In the genomic region with DNA sequence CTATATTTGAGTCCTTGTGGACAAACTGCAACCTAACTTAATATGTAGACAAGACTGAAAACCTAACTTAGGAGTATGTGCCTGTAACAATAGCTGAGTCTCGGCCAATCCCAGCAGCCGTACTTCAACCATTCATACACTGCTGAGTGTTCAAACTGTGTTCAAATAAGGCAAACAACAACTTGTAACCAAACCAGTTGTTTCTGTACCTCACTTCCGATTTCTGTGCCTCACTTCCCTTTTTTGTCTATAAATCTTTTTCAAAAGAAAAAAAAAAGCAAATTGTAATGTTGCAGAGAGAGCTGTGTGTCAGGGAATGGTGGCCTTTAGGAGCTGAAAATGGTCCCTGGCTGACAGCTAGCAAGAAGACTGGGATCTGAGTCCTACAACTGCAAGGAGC, we compare ENCODE assay signal across 29 cellular contexts. TPM values are rescaled to one million over a fixed set of nuclear protein-coding genes. Genes with fewer than 3 reads are reported as not detected.
DNase-seq lines count a peak whose midpoint lies in the region; ATAC-seq and TF ChIP-seq lines count a peak whose summit lies in the region.
"Had no signal": no experiment of that assay in that cellular context is flagged by ENCODE, and none has a peak within 500 bp of the region (broad histone marks: within the 10 kb centered on the region; RNA-seq: fewer than 3 reads in every experiment).

No MANE protein-coding gene starts in this region.

- H3K9me2 ChIP-seq in DOHH2 (replicated peaks; ENCODE audit: control insufficient read depth, low read length): no peaks in the 10 kb centered on the region

- intact Hi-C loops in activated B cell treated with CpG ODN at 0.5 μM for 24 hours (cut with micrococcal nuclease): loop anchor here (1.0 kb wide), 1 partner anchor 477 kb away; no protein-coding TSS in a partner anchor

- no peaks in the 10 kb centered on the region for H4K20me1 ChIP-seq in DOHH2 (ENCODE audit: control insufficient read depth, insufficient read depth, low read depth, low read length)

- H3K27me3 ChIP-seq in DOHH2 (ENCODE audit: control insufficient read depth, low read length) (no peaks in the 10 kb centered on the region), Peyer's patch (no peaks in the 10 kb centered on the region)
- H3K27me3 ChIP-seq: esophagus muscularis mucosa, upper lobe of right lung had no signal

- DNase-seq in NOMO-1 (lab: John Stamatoyannopoulos, UW; ENCODE audit: unreplicated experiment in 2 of 2) (peak; percentile 84 to 89), activated B cell treated with CpG ODN at 0.5 μM for 24 hours (no peak), Peyer's patch (no peak), GM20000 (ENCODE audit: low spot score) (no peak), NCI-H69 (lab: John Stamatoyannopoulos, UW) (no peak)
- DNase-seq: activated CD4-positive, alpha-beta T cell treated with anti-CD3 and anti-CD28 coated beads, Interleukin-2, amount 50 U/mL, for 48 hours; activated CD8-positive, alpha-beta memory T cell treated with anti-CD3 and anti-CD28 coated beads, Interleukin-2, amount 50 U/mL, for 4 hours; endodermal cell; foreskin melanocyte; GF-D8; HFFc6; left colon; mesenchymal stem cell; NCI-H1105; NCI-H2029; NCI-H2227 treated with DMSO at 0.1 percent for 48 hours; NCI-H774; small intestine; stimulated activated CD4-positive, alpha-beta T cell treated with anti-CD3 and anti-CD28 coated beads, Interleukin-1b, Interleukin-23, amount 100 ng/mL, for 48 hours; substantia nigra; upper lobe of right lung had no signal

- ATAC-seq in HG03432 (IDR thresholded peaks at IDR 0.05; ENCODE audit: unreplicated experiment): peak; percentile 45
- peak; percentile 21 for ATAC-seq in activated B cell treated with CpG ODN at 0.5 μM for 24 hours (ENCODE audit: low read depth)
- ATAC-seq in GM19324 (IDR thresholded peaks at IDR 0.05; ENCODE audit: low FRiP score, unreplicated experiment): no peak
- ATAC-seq: activated T-helper 17 cell treated with anti-CD3 and anti-CD28 coated beads, Interleukin-2, amount 50 U/mL, for 72 hours; left colon; SK-N-SH treated with all-trans-retinoic acid at 6 μM for 48 hours; upper lobe of right lung had no signal

- no peaks in the 10 kb centered on the region for H3K27me3 Mint-ChIP-seq in activated B cell treated with CpG ODN at 0.5 μM for 24 hours
- H3K27me3 Mint-ChIP-seq: activated naive CD4-positive, alpha-beta T cell treated with anti-CD3 and anti-CD28 coated beads, Interleukin-2, amount 50 U/mL, for 24 hours; activated T-helper 17 cell treated with anti-CD3 and anti-CD28 coated beads, Interleukin-2, amount 50 U/mL, for 72 hours had no signal

- H3K4me1 Mint-ChIP-seq in activated B cell treated with CpG ODN at 0.5 μM for 24 hours: peaks cover 8% of the 10 kb centered on the region
- H3K4me1 Mint-ChIP-seq: activated naive CD4-positive, alpha-beta T cell treated with anti-CD3 and anti-CD28 coated beads, Interleukin-2, amount 50 U/mL, for 24 hours; activated T-helper 17 cell treated with anti-CD3 and anti-CD28 coated beads, Interleukin-2, amount 50 U/mL, for 72 hours; endodermal cell had no signal

- CTCF ChIA-PET in activated B cell treated with CpG ODN at 0.5 μM for 24 hours (lab: Charles Lee): no interaction called here

- TF ChIP-seq CTCF in DOHH2 (IDR thresholded peaks at IDR 0.05; ENCODE audit: low read depth, low read length, poor library complexity, severe bottlenecking) (no peak), activated B cell treated with CpG ODN at 0.5 μM for 24 hours (IDR thresholded peaks at IDR 0.05) (no peak), Peyer's patch (IDR thresholded peaks at IDR 0.05) (no peak), GM20000 (IDR thresholded peaks at IDR 0.05; ENCODE audit: extremely low read depth, missing control alignments) (no peak)

- H3K4me1 ChIP-seq in DOHH2 (ENCODE audit: control insufficient read depth, low read length) (peaks cover 5% of the 10 kb centered on the region; the same call in 1 of the 2 replicates), Peyer's patch (no peaks in the 10 kb centered on the region)
- H3K4me1 ChIP-seq: esophagus muscularis mucosa, upper lobe of right lung had no signal

- peaks cover 4% of the 10 kb centered on the region for H3K9me3 Mint-ChIP-seq in activated B cell treated with CpG ODN at 0.5 μM for 24 hours
- H3K9me3 Mint-ChIP-seq: activated naive CD4-positive, alpha-beta T cell treated with anti-CD3 and anti-CD28 coated beads, Interleukin-2, amount 50 U/mL, for 24 hours; activated T-helper 17 cell treated with anti-CD3 and anti-CD28 coated beads, Interleukin-2, amount 50 U/mL, for 72 hours; HFFc6 had no signal

- H3K36me3 ChIP-seq in DOHH2 (ENCODE audit: control insufficient read depth, low read length) (no peaks in the 10 kb centered on the region), Peyer's patch (no peaks in the 10 kb centered on the region)
- H3K36me3 ChIP-seq: esophagus muscularis mucosa, upper lobe of right lung had no signal

- no peaks in the 10 kb centered on the region for H3K79me2 ChIP-seq in DOHH2 (ENCODE audit: control insufficient read depth, low read length)

- H3K9me3 ChIP-seq in DOHH2 (ENCODE audit: control insufficient read depth, insufficient read depth, low read length) (no peaks in the 10 kb centered on the region), Peyer's patch (no peaks in the 10 kb centered on the region)
- H3K9me3 ChIP-seq: upper lobe of right lung had no signal

- H3K27ac Mint-ChIP-seq in activated B cell treated with CpG ODN at 0.5 μM for 24 hours: no peak overlapping the region
- H3K27ac Mint-ChIP-seq: activated naive CD4-positive, alpha-beta T cell treated with anti-CD3 and anti-CD28 coated beads, Interleukin-2, amount 50 U/mL, for 24 hours; activated T-helper 17 cell treated with anti-CD3 and anti-CD28 coated beads, Interleukin-2, amount 50 U/mL, for 72 hours; endodermal cell; HFFc6 had no signal

- no peak overlapping the region for H3K4me3 ChIP-seq in DOHH2 (ENCODE audit: low read length)
- H3K4me3 ChIP-seq in Peyer's patch: no peak overlapping the region
- H3K4me3 ChIP-seq: esophagus muscularis mucosa, upper lobe of right lung had no signal

- POLR2A ChIA-PET in activated B cell treated with CpG ODN at 0.5 μM for 24 hours (lab: Charles Lee): interaction anchor here (0.5 kb wide), 1 partner anchor 292 kb away, joined by 4 read pairs; no protein-coding TSS in a partner anchor

- peak overlapping the region; percentile 34 for H3K4me2 ChIP-seq in DOHH2 (ENCODE audit: low read length)

- no peaks in the 10 kb centered on the region for H3K36me3 Mint-ChIP-seq in activated B cell treated with CpG ODN at 0.5 μM for 24 hours (ENCODE audit: low read depth)

- H3K27ac ChIP-seq in DOHH2 (ENCODE audit: low read depth, low read length) (no peak overlapping the region), Peyer's patch (no peak overlapping the region)
- H3K27ac ChIP-seq: esophagus muscularis mucosa, RWPE1, upper lobe of right lung had no signal

- H3F3A ChIP-seq in DOHH2 (ENCODE audit: control insufficient read depth, insufficient read depth): no peaks in the 10 kb centered on the region

- no peak for TF ChIP-seq POLR2A in Peyer's patch (IDR thresholded peaks at IDR 0.05)

- H3K4me3 Mint-ChIP-seq in activated B cell treated with CpG ODN at 0.5 μM for 24 hours: peak overlapping the region; percentile 32
- H3K4me3 Mint-ChIP-seq: activated naive CD4-positive, alpha-beta T cell treated with anti-CD3 and anti-CD28 coated beads, Interleukin-2, amount 50 U/mL, for 24 hours; activated T-helper 17 cell treated with anti-CD3 and anti-CD28 coated beads, Interleukin-2, amount 50 U/mL, for 72 hours; endodermal cell; HFFc6 had no signal

RNA-seq across cellular contexts. Expression of a gene that starts 46.0 kb away (rescaled TPM):
- total RNA-seq in activated B cell treated with CpG ODN at 0.5 μM for 24 hours: 19.3 and 19.9 TPM in 2 replicates
- 10 to 100 TPM; 10.7 to 47.9 (median 17.3) TPM for total RNA-seq in Peyer's patch

Comparison
In these comparisons a context has a peak if more than half of its experiments do, and no peak if none do; other contexts are left out.
1. DNase-seq: peak in NOMO-1 (2 of 2); none in activated B cell treated with CpG ODN at 0.5 μM for 24 hours (single experiment), Peyer's patch (0 of 3), GM20000 (single experiment) and NCI-H69 (single experiment).